8 cellular contexts compared by ENCODE assay signal in genomic region chr6:168060521-168060931, GRCh38. TPM values are rescaled to one million over a fixed set of nuclear protein-coding genes. Genes with fewer than 3 reads are reported as not detected.
A peak's percentile ranks its signal among the peaks of the same experiment; 100 is the strongest.
DNase-seq lines count a peak whose midpoint lies in the region; ATAC-seq and TF ChIP-seq lines count a peak whose summit lies in the region.

No MANE protein-coding gene starts in this region.

- TF ChIP-seq POLR2A in prostate gland (IDR thresholded peaks at IDR 0.05): no peak

- H3K36me3 ChIP-seq in prostate gland: no peaks in the 10 kb centered on the region

- H3K9me3 ChIP-seq in prostate gland: no peaks in the 10 kb centered on the region

- WGBS in prostate gland: 59% methylated on average over 12 of the region's 12 CpGs

- H3K27ac Mint-ChIP-seq in glutamatergic neuron (ENCODE audit: unreplicated experiment): no peak overlapping the region

- peaks cover 1% of the 10 kb centered on the region for H3K27me3 Mint-ChIP-seq in glutamatergic neuron (ENCODE audit: unreplicated experiment)

- DNase-seq in GM04503 (ENCODE audit: low read depth) (peak; percentile 14), RPMI8226 (peak; percentile 47), glutamatergic neuron (peak; percentile 66), prostate gland (ENCODE audit: low spot score) (peak; percentile 56)

- H3K27me3 ChIP-seq in prostate gland (replicated peaks; ENCODE audit: insufficient read depth): no peaks in the 10 kb centered on the region

- intact Hi-C loops in prostate gland (cut with DNase I): loop anchor here (2.0 kb wide), 1 partner anchor 72 kb away; no protein-coding TSS in a partner anchor

- no peaks in the 10 kb centered on the region for H3K4me1 Mint-ChIP-seq in glutamatergic neuron (ENCODE audit: low read depth, unreplicated experiment)

- no peaks in the 10 kb centered on the region for H3K36me3 Mint-ChIP-seq in glutamatergic neuron (ENCODE audit: unreplicated experiment)

- no peaks in the 10 kb centered on the region for H3K4me1 ChIP-seq in prostate gland (replicated peaks)

- ATAC-seq in GM21423 (IDR thresholded peaks at IDR 0.05; ENCODE audit: unreplicated experiment): no peak
- no peak for ATAC-seq in GM21528 (IDR thresholded peaks at IDR 0.05; ENCODE audit: low FRiP score, unreplicated experiment)
- no peak for ATAC-seq in GM19351 (IDR thresholded peaks at IDR 0.05; ENCODE audit: unreplicated experiment)
- no peak for ATAC-seq in GM19467 (IDR thresholded peaks at IDR 0.05; ENCODE audit: unreplicated experiment)

- H3K4me3 ChIP-seq in prostate gland: no peak overlapping the region

- no peaks in the 10 kb centered on the region for H3K9me3 Mint-ChIP-seq in glutamatergic neuron (ENCODE audit: unreplicated experiment)

- no peak overlapping the region for H3K4me3 Mint-ChIP-seq in glutamatergic neuron (ENCODE audit: unreplicated experiment)

- TF ChIP-seq CTCF in glutamatergic neuron (IDR thresholded peaks at IDR 0.05; ENCODE audit: partially characterized antibody, unreplicated experiment) (peak; percentile 36), prostate gland (IDR thresholded peaks at IDR 0.05) (peak in 3 of 4 experiments; percentile 33 to 80 (median 66))

- peak overlapping the region in 1 of 2 donors; percentile 9 for H3K27ac ChIP-seq in prostate gland

RNA-seq across cellular contexts. Expression of gene FRMD1, which starts 18.5 kb away (rescaled TPM):
- not detected for total RNA-seq in glutamatergic neuron (ENCODE audit: unreplicated experiment)
- 1 to 10 TPM in 1 of 2 donors, under 1 TPM in 1; 0.18 to 2.2 TPM for total RNA-seq in prostate gland

Comparison
In these comparisons a context has a peak if more than half of its experiments do, and no peak if none do; other contexts are left out.
1. DNase-seq: peak in every context shown above with its lines; median percentile 66 in glutamatergic neuron; 56 in prostate gland; 47 in RPMI8226; 14 in GM04503.